In genomic region chr5:45774528-45774927, GRCh38 we compare ENCODE assay signal across 13 cellular contexts.
DNase-seq lines count a peak whose midpoint lies in the region; ATAC-seq, FAIRE-seq and TF ChIP-seq lines count a peak whose summit lies in the region.
"Had no signal": no experiment of that assay in that cellular context is flagged by ENCODE, and none has a peak within 500 bp of the region (broad histone marks: within the 10 kb centered on the region; RNA-seq: fewer than 3 reads in every experiment).

No MANE protein-coding gene starts in this region.

- H3K9me3 ChIP-seq in DOHH2 (ENCODE audit: control insufficient read depth, insufficient read depth, low read length) (no peaks in the 10 kb centered on the region), adrenal gland (replicated peaks in 1 of 3) (no peaks in the 10 kb centered on the region), testis (no peaks in the 10 kb centered on the region)
- H3K9me3 ChIP-seq: thoracic aorta had no signal

- FAIRE-seq in frontal cortex (lab: Jason Lieb, UNC): peak; percentile 87
- FAIRE-seq: colon had no signal

- peak; percentile 50 for ATAC-seq in GM21360 (IDR thresholded peaks at IDR 0.05; ENCODE audit: unreplicated experiment)
- ATAC-seq: activated CD4-positive, CD25-positive, alpha-beta regulatory T cell treated with anti-CD3 and anti-CD28 coated beads, Interleukin-2, amount 50 U/mL, for 24 hours had no signal

- H3K9me2 ChIP-seq in DOHH2 (replicated peaks; ENCODE audit: control insufficient read depth, low read length): no peaks in the 10 kb centered on the region

- H4K20me1 ChIP-seq in DOHH2 (ENCODE audit: control insufficient read depth, insufficient read depth, low read depth, low read length): no peaks in the 10 kb centered on the region

- no peaks in the 10 kb centered on the region for H3K79me2 ChIP-seq in DOHH2 (ENCODE audit: control insufficient read depth, low read length)

- intact Hi-C loops in adrenal gland (cut with DNase I) (no loop called here), testis (cut with DNase I; ENCODE audit: low total_unique reads) (no loop called here)

- no peak overlapping the region for H3K4me3 ChIP-seq in DOHH2 (ENCODE audit: low read length)
- no peak overlapping the region for H3K4me3 ChIP-seq in adrenal gland
- H3K4me3 ChIP-seq in testis: no peak overlapping the region
- H3K4me3 ChIP-seq: thoracic aorta had no signal

- no peaks in the 10 kb centered on the region for H3F3A ChIP-seq in DOHH2 (ENCODE audit: control insufficient read depth, insufficient read depth)

- no peak overlapping the region for H3K4me2 ChIP-seq in DOHH2 (ENCODE audit: low read length)

- H3K36me3 ChIP-seq in DOHH2 (ENCODE audit: control insufficient read depth, low read length): no peaks in the 10 kb centered on the region
- no peaks in the 10 kb centered on the region for H3K36me3 ChIP-seq in adrenal gland (replicated peaks in 1 of 2)
- no peaks in the 10 kb centered on the region for H3K36me3 ChIP-seq in testis (ENCODE audit: low read depth, missing control alignments)
- H3K36me3 ChIP-seq: thoracic aorta had no signal

- DNase-seq in OCI-M1 (lab: John Stamatoyannopoulos, UW): peak; percentile 26
- no peak for DNase-seq in frontal cortex (ENCODE audit: low spot score in 2 of 2)
- no peak for DNase-seq in adrenal gland
- no peak for DNase-seq in foreskin melanocyte
- DNase-seq in testis: no peak
- DNase-seq: activated effector memory CD4-positive, alpha-beta T cell treated with Interleukin-2 at 50 U/mL for 16 hours; DND-41; NCI-H1048 had no signal

- TF ChIP-seq CTCF in DOHH2 (IDR thresholded peaks at IDR 0.05; ENCODE audit: low read depth, low read length, poor library complexity, severe bottlenecking): peak; percentile 40
- TF ChIP-seq CTCF in adrenal gland (IDR thresholded peaks at IDR 0.05): peak in 3 of 6 experiments; percentile 5 to 39 (median 35)
- peak in 1 of 3 experiments; percentile 47 for TF ChIP-seq CTCF in testis (IDR thresholded peaks at IDR 0.05)

- H3K27me3 ChIP-seq in DOHH2 (ENCODE audit: control insufficient read depth, low read length): no peaks in the 10 kb centered on the region
- no peaks in the 10 kb centered on the region for H3K27me3 ChIP-seq in adrenal gland
- H3K27me3 ChIP-seq in testis: no peaks in the 10 kb centered on the region

- no peak for TF ChIP-seq POLR2A in adrenal gland (IDR thresholded peaks at IDR 0.05)
- no peak for TF ChIP-seq POLR2A in testis (IDR thresholded peaks at IDR 0.05)

- H3K27ac ChIP-seq in DOHH2 (ENCODE audit: low read depth, low read length) (no peak overlapping the region), adrenal gland (no peak overlapping the region), testis (no peak overlapping the region)
- H3K27ac ChIP-seq: thoracic aorta had no signal

- WGBS in adrenal gland, 4 donors: 18 to 38% (median 28%) methylated on average over 1 of the region's 1 CpG
- WGBS in testis, 2 donors: 42 to 47% methylated on average over 1 of the region's 1 CpG

- H3K4me1 ChIP-seq in DOHH2 (ENCODE audit: control insufficient read depth, low read length) (no peaks in the 10 kb centered on the region), adrenal gland (replicated peaks in 1 of 2) (no peaks in the 10 kb centered on the region), testis (no peaks in the 10 kb centered on the region)
